8 cellular contexts compared by ENCODE assay signal in genomic region chr7:17300012-17300411, GRCh38. TPM values are rescaled to one million over a fixed set of nuclear protein-coding genes. Genes with fewer than 3 reads are reported as not detected.
DNase-seq lines count a peak whose midpoint lies in the region; ATAC-seq and TF ChIP-seq lines count a peak whose summit lies in the region.

No MANE protein-coding gene starts in this region.

- no peaks in the 10 kb centered on the region for H3K4me1 ChIP-seq in psoas muscle

- WGBS in psoas muscle, 3 donors: 28 to 46% (median 34%) methylated on average over 5 of the region's 5 CpGs

- peak overlapping the region; percentile 78 for H3K27ac ChIP-seq in psoas muscle

- H3K4me3 ChIP-seq in GM12864 (ENCODE audit: low read depth, low read length) (peak overlapping the region; percentile 96), fibroblast of pulmonary artery (replicated peaks; ENCODE audit: low read depth, low read length) (peak overlapping the region; percentile 73), psoas muscle (peak overlapping the region; percentile 81)

- peak overlapping the region; percentile 88 to 97 (median 94) for H3K4me3 Mint-ChIP-seq in T-cell

- H3K36me3 ChIP-seq in psoas muscle (ENCODE audit: insufficient read depth in 1 of 2, low read depth in 1 of 2): no peaks in the 10 kb centered on the region

- peaks cover 0 to 5% (median 0%) of the 10 kb centered on the region in 3 donors for H3K9me3 Mint-ChIP-seq in T-cell

- peak overlapping the region; percentile 85 to 89 for H3K27ac Mint-ChIP-seq in T-cell

- H3K9me3 ChIP-seq in psoas muscle: no peaks in the 10 kb centered on the region

- intact Hi-C loops in psoas muscle (cut with DNase I): no loop called here

- CTCF ChIA-PET in T-cell (lab: Charles Lee): interaction anchor here in 1 of 2 donors (0.8 to 1.1 kb wide), 3 partner anchors 36 to 231 kb away, joined by 3 to 4 read pairs (median 3); no protein-coding TSS in a partner anchor

- peaks cover 30 to 44% (median 42%) of the 10 kb centered on the region in 3 donors for H3K4me1 Mint-ChIP-seq in T-cell

- TF ChIP-seq CTCF in GM12864 (IDR thresholded peaks at IDR 0.05; ENCODE audit: low read depth, low read length, missing control alignments): no peak
- TF ChIP-seq CTCF in fibroblast of pulmonary artery (IDR thresholded peaks at IDR 0.05; ENCODE audit: low read length, missing control alignments): no peak
- no peak for TF ChIP-seq CTCF in psoas muscle (IDR thresholded peaks at IDR 0.05)
- no peak for TF ChIP-seq CTCF in GM20000 (IDR thresholded peaks at IDR 0.05; ENCODE audit: extremely low read depth, missing control alignments)

- POLR2A ChIA-PET in T-cell (lab: Charles Lee): interaction anchor here in 1 of 2 donors (1.6 kb wide), 1 partner anchor 66 kb away, joined by 6 read pairs; no protein-coding TSS in a partner anchor

- H3K27me3 ChIP-seq in psoas muscle (ENCODE audit: insufficient read depth in 3 of 3, low read length in 2 of 3): peaks cover 0 to 22% (median 7%) of the 10 kb centered on the region in 3 donors

- no peaks in the 10 kb centered on the region for H3K27me3 Mint-ChIP-seq in T-cell

- H3K36me3 Mint-ChIP-seq in T-cell: no peaks in the 10 kb centered on the region

- no peak for DNase-seq in GM12864 (ENCODE audit: low read depth)
- DNase-seq in T-cell: no peak
- no peak for DNase-seq in fibroblast of pulmonary artery (ENCODE audit: low read depth)
- DNase-seq in psoas muscle: no peak
- DNase-seq in GM20000 (ENCODE audit: low spot score): no peak
- no peak for DNase-seq in activated gamma-delta T cell (lab: John Stamatoyannopoulos, UW)
- DNase-seq in NCI-H2107 treated with DMSO at 0.1 percent for 48 hours (lab: John Stamatoyannopoulos, UW; ENCODE audit: unreplicated experiment): no peak

- ATAC-seq in T-cell (replicated peaks in 1 of 4) (no peak), psoas muscle (no peak), GM18517 (IDR thresholded peaks at IDR 0.05; ENCODE audit: unreplicated experiment) (no peak)

RNA-seq across cellular contexts. Expression of gene AHR, which starts 1.6 kb away (rescaled TPM):
- total RNA-seq in T-cell (10 to 100 TPM; 40.2 to 76.4 (median 52.5) TPM), psoas muscle (1 to 10 TPM; 3.8 to 9.2 (median 6.9) TPM)
- 1 to 10 TPM; 1.4 to 2.1 (median 1.5) TPM for polyA plus RNA-seq in psoas muscle

Comparison
In these comparisons a context has a peak if more than half of its experiments do, and no peak if none do; other contexts are left out.
1. RNA of gene AHR, which starts 1.6 kb away (total RNA-seq): 40.2 to 76.4 TPM in T-cell; 3.8 to 9.2 TPM in psoas muscle; every median in the first group is over 4 times any median in the second.
2. Peak in every context shown above with its lines, with median percentiles within 50 percentile points of each other: H3K4me3 ChIP-seq.